ENCODE assay signal across 1 cellular context in genomic region chr1:228997721-228998144, GRCh38.
A peak's percentile ranks its signal among the peaks of the same experiment; 100 is the strongest.
TF ChIP-seq lines count a peak whose summit lies in the region.

No MANE protein-coding gene starts in this region.

TF ChIP-seq in HepG2, 621 proteins besides CTCF, POLR2A, EP300 and RAD21 (continued from another document and continues in another):
- TF ChIP-seq AHDC1 (CRISPR knock-in tag; IDR thresholded peaks at IDR 0.05; ENCODE audit: borderline replicate concordance) (no peak; the same call in 1 of the 2 replicates), HOXA9 (CRISPR knock-in tag; IDR thresholded peaks at IDR 0.05; ENCODE audit: borderline replicate concordance) (no peak), BCL6 (CRISPR knock-in tag; IDR thresholded peaks at IDR 0.05) (peak; percentile 87), STAT5B (CRISPR knock-in tag; IDR thresholded peaks at IDR 0.05) (no peak), ZNF317 (CRISPR knock-in tag; IDR thresholded peaks at IDR 0.05) (no peak), ZNF773 (CRISPR knock-in tag; IDR thresholded peaks at IDR 0.05; ENCODE audit: borderline replicate concordance) (no peak), ZNF354B (CRISPR knock-in tag; IDR thresholded peaks at IDR 0.05) (no peak), RAD51 (IDR thresholded peaks at IDR 0.05; ENCODE audit: borderline replicate concordance) (no peak), REST (IDR thresholded peaks at IDR 0.05; ENCODE audit: borderline replicate concordance in 1 of 2, low read depth in 1 of 2, low read length in 2 of 2) (no peak), HOMEZ (CRISPR knock-in tag; IDR thresholded peaks at IDR 0.05; ENCODE audit: low read depth) (no peak), ZNF766 (CRISPR knock-in tag; IDR thresholded peaks at IDR 0.05; ENCODE audit: borderline replicate concordance) (no peak), ETV5 (CRISPR knock-in tag; IDR thresholded peaks at IDR 0.05; ENCODE audit: borderline replicate concordance) (no peak; the same call in 1 of the 2 replicates), BCLAF1 (IDR thresholded peaks at IDR 0.05) (no peak), NR1H2 (CRISPR knock-in tag; IDR thresholded peaks at IDR 0.05; ENCODE audit: borderline replicate concordance, low read depth) (no peak), FOXA3 (CRISPR knock-in tag; IDR thresholded peaks at IDR 0.05) (peak; percentile 66), NAIF1 (CRISPR knock-in tag; IDR thresholded peaks at IDR 0.05; ENCODE audit: borderline replicate concordance) (no peak), GPBP1L1 (CRISPR knock-in tag; IDR thresholded peaks at IDR 0.05) (no peak), HNRNPUL1 (IDR thresholded peaks at IDR 0.05; ENCODE audit: low read depth, low read length) (no peak), ZNF629 (CRISPR knock-in tag; conservative IDR thresholded peaks at IDR 0.05) (peak; percentile 67; the same call in 1 of the 2 replicates), ZNF280B (CRISPR knock-in tag; IDR thresholded peaks at IDR 0.05; ENCODE audit: borderline replicate concordance) (no peak), RFX5 (IDR thresholded peaks at IDR 0.05; ENCODE audit: low read depth, low read length) (no peak), TBL1XR1 (IDR thresholded peaks at IDR 0.05; ENCODE audit: borderline replicate concordance, low read length, partially characterized antibody) (no peak), SP5 (CRISPR knock-in tag; IDR thresholded peaks at IDR 0.05; ENCODE audit: borderline replicate concordance, low read depth) (no peak), PLSCR1 (CRISPR knock-in tag; IDR thresholded peaks at IDR 0.05; ENCODE audit: borderline replicate concordance) (no peak), REXO4 (CRISPR knock-in tag; IDR thresholded peaks at IDR 0.05; ENCODE audit: borderline replicate concordance) (no peak), ZNF678 (CRISPR knock-in tag; IDR thresholded peaks at IDR 0.05) (no peak), NR2C2 (CRISPR knock-in tag; IDR thresholded peaks at IDR 0.05; ENCODE audit: borderline replicate concordance) (peak; percentile 24; the same call in 1 of the 2 replicates), ZBTB33 (CRISPR knock-in tag; IDR thresholded peaks at IDR 0.05) (no peak), REPIN1 (CRISPR knock-in tag; IDR thresholded peaks at IDR 0.05; ENCODE audit: borderline replicate concordance, low read depth) (peak; percentile 24; the same call in 1 of the 2 replicates), ASH2L (IDR thresholded peaks at IDR 0.05; ENCODE audit: insufficient read length, low read depth, low read length) (no peak), GATAD2A (CRISPR knock-in tag; IDR thresholded peaks at IDR 0.05) (peak; percentile 82), ZNF879 (CRISPR knock-in tag; IDR thresholded peaks at IDR 0.05) (no peak), ZNF713 (CRISPR knock-in tag; IDR thresholded peaks at IDR 0.05) (no peak), JUND (CRISPR knock-in tag; IDR thresholded peaks at IDR 0.05) (no peak), MIER3 (CRISPR knock-in tag; IDR thresholded peaks at IDR 0.05; ENCODE audit: borderline replicate concordance) (no peak), RARA (CRISPR knock-in tag; IDR thresholded peaks at IDR 0.05) (peak; percentile 83; the same call in 1 of the 2 replicates), MTA1 (CRISPR knock-in tag; IDR thresholded peaks at IDR 0.05; ENCODE audit: borderline replicate concordance) (peak; percentile 36; the same call in 1 of the 2 replicates), ZNF605 (CRISPR knock-in tag; IDR thresholded peaks at IDR 0.05) (no peak), TFE3 (CRISPR knock-in tag; IDR thresholded peaks at IDR 0.05) (peak; percentile 40; the same call in 1 of the 2 replicates), ZNF10 (CRISPR knock-in tag; IDR thresholded peaks at IDR 0.05; ENCODE audit: borderline replicate concordance, low read depth) (no peak)
